ENCODE assay signal across 8 cellular contexts in the genomic region with DNA sequence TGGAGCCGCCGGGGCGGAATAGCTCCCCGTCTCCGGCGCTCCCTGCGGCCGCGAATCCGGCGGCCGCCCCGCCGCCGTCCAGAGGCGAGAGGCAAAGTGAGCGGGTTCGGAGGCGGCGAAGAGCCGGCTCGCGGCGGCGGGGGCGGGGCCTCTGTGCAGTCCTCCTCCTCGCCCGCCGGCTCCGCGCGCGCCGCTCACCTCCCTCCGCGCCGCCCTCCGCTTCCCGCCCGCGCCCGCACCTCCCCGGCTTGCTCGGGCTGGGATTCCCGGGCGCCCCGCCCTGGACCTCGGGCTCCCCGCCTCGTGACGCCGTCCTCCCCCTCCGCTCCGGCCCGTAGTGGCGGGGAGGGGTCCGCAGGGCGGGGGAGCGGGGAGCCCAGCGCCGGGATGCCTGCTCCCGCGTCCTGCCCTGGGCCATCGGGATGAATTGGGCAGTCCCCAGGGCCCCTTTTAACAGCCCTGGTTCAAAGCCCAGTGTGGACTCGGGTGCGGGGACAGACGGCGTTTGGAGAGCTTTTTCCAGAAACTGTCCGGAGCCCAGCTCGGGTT. TPM values are rescaled to one million over a fixed set of nuclear protein-coding genes. Genes with fewer than 3 reads are reported as not detected.
DNase-seq lines count a peak whose midpoint lies in the region; ATAC-seq and TF ChIP-seq lines count a peak whose summit lies in the region.

TSS of gene KCNG3 (minus strand) at position 98 of the 549 bp plus-strand sequence. CDS start 481 bp downstream, outside the sequence.

- CTCF ChIA-PET in activated CD4-positive, alpha-beta memory T cell treated with anti-CD3 and anti-CD28 coated beads, Interleukin-2, amount 10 ng/mL, durations not matched to agents 7 days and 5 days (lab: Charles Lee), result interaction anchor here (0.6 to 3.5 kb wide), 4 partner anchors 10 to 169 kb away, joined by 3 to 16 read pairs (median 5); no protein-coding TSS in a partner anchor

- intact Hi-C loops in mucosa of descending colon (cut with DNase I, micrococcal nuclease), result no loop called here

- peaks cover 7% of the 10 kb centered on the region for H3K4me1 ChIP-seq in mucosa of descending colon (ENCODE audit: low read depth)

- TF ChIP-seq CTCF in GM13976 (IDR thresholded peaks at IDR 0.05; ENCODE audit: borderline replicate concordance, control extremely low read depth, extremely low read depth, insufficient read depth, missing control alignments) (no peak), mucosa of descending colon (IDR thresholded peaks at IDR 0.05) (no peak)

- no peaks in the 10 kb centered on the region for H3K36me3 Mint-ChIP-seq in activated CD4-positive, alpha-beta memory T cell treated with anti-CD3 and anti-CD28 coated beads, Interleukin-2, amount 10 ng/mL, durations not matched to agents 7 days and 5 days (ENCODE audit: low read depth)
- peaks cover 5% of the 10 kb centered on the region for H3K36me3 Mint-ChIP-seq in stimulated activated effector memory CD8-positive, alpha-beta T cell treated with anti-CD3 and anti-CD28 coated beads, Interleukin-12 subunit alpha, Interleukin-12 subunit beta, amount 100 ng/mL, for 72 hours

- POLR2A ChIA-PET in activated CD4-positive, alpha-beta memory T cell treated with anti-CD3 and anti-CD28 coated beads, Interleukin-2, amount 10 ng/mL, durations not matched to agents 7 days and 5 days (lab: Charles Lee), result no interaction called here

- no peaks in the 10 kb centered on the region for H3K9me3 Mint-ChIP-seq in activated CD4-positive, alpha-beta memory T cell treated with anti-CD3 and anti-CD28 coated beads, Interleukin-2, amount 10 ng/mL, durations not matched to agents 7 days and 5 days
- H3K9me3 Mint-ChIP-seq in stimulated activated effector memory CD8-positive, alpha-beta T cell treated with anti-CD3 and anti-CD28 coated beads, Interleukin-12 subunit alpha, Interleukin-12 subunit beta, amount 100 ng/mL, for 72 hours, result no peaks in the 10 kb centered on the region

- H3K36me3 ChIP-seq in mucosa of descending colon (ENCODE audit: low read depth), result no peaks in the 10 kb centered on the region

- no peaks in the 10 kb centered on the region for H3K9me3 ChIP-seq in mucosa of descending colon

- DNase-seq in GM13976 (ENCODE audit: low spot score) (peak; percentile 86), NCI-H345 treated with DMSO at 0.1 percent for 48 hours (lab: John Stamatoyannopoulos, UW; ENCODE audit: unreplicated experiment) (peak; percentile 47), mucosa of descending colon (peak; percentile 78 to 89 (median 83)), medulla oblongata (ENCODE audit: extremely low spot score) (no peak)
- peak; percentile 62 for DNase-seq in activated CD4-positive, alpha-beta memory T cell treated with anti-CD3 and anti-CD28 coated beads, Interleukin-2, amount 10 ng/mL, durations not matched to agents 7 days and 5 days
- peak; percentile 40 for DNase-seq in effector CD8-positive, alpha-beta T cell (lab: John Stamatoyannopoulos, UW)
- DNase-seq in stimulated activated effector memory CD8-positive, alpha-beta T cell treated with anti-CD3 and anti-CD28 coated beads, Interleukin-12 subunit alpha, Interleukin-12 subunit beta, amount 100 ng/mL, for 72 hours (ENCODE audit: low spot score in 2 of 2), result peak; percentile 39 to 71

- in situ Hi-C loops in GM13976 (cut with MboI; ENCODE audit: low sequenced_read_pairs, unreplicated experiment), result no loop called here

- no peak within 1 kb of the TSS for H3K27ac Mint-ChIP-seq in activated CD4-positive, alpha-beta memory T cell treated with anti-CD3 and anti-CD28 coated beads, Interleukin-2, amount 10 ng/mL, durations not matched to agents 7 days and 5 days
- H3K27ac Mint-ChIP-seq in stimulated activated effector memory CD8-positive, alpha-beta T cell treated with anti-CD3 and anti-CD28 coated beads, Interleukin-12 subunit alpha, Interleukin-12 subunit beta, amount 100 ng/mL, for 72 hours, result peak within 1 kb of the TSS; percentile 43

- ATAC-seq in HG03039 (IDR thresholded peaks at IDR 0.05; ENCODE audit: unreplicated experiment), result peak; percentile 30
- peak; percentile 90 for ATAC-seq in mucosa of descending colon
- peak; percentile 85 for ATAC-seq in stimulated activated effector memory CD8-positive, alpha-beta T cell treated with anti-CD3 and anti-CD28 coated beads, Interleukin-12 subunit alpha, Interleukin-12 subunit beta, amount 100 ng/mL, for 72 hours

- peaks cover 13% of the 10 kb centered on the region for H3K4me1 Mint-ChIP-seq in activated CD4-positive, alpha-beta memory T cell treated with anti-CD3 and anti-CD28 coated beads, Interleukin-2, amount 10 ng/mL, durations not matched to agents 7 days and 5 days
- peaks cover 7% of the 10 kb centered on the region for H3K4me1 Mint-ChIP-seq in stimulated activated effector memory CD8-positive, alpha-beta T cell treated with anti-CD3 and anti-CD28 coated beads, Interleukin-12 subunit alpha, Interleukin-12 subunit beta, amount 100 ng/mL, for 72 hours

- H3K4me3 ChIP-seq in mucosa of descending colon, result peak within 1 kb of the TSS; percentile 25

- peaks cover 37% of the 10 kb centered on the region for H3K27me3 Mint-ChIP-seq in activated CD4-positive, alpha-beta memory T cell treated with anti-CD3 and anti-CD28 coated beads, Interleukin-2, amount 10 ng/mL, durations not matched to agents 7 days and 5 days

- peak within 1 kb of the TSS; percentile 78 for H3K4me3 Mint-ChIP-seq in activated CD4-positive, alpha-beta memory T cell treated with anti-CD3 and anti-CD28 coated beads, Interleukin-2, amount 10 ng/mL, durations not matched to agents 7 days and 5 days
- peak within 1 kb of the TSS; percentile 83 for H3K4me3 Mint-ChIP-seq in stimulated activated effector memory CD8-positive, alpha-beta T cell treated with anti-CD3 and anti-CD28 coated beads, Interleukin-12 subunit alpha, Interleukin-12 subunit beta, amount 100 ng/mL, for 72 hours

RNA-seq across cellular contexts. Expression of gene KCNG3, which starts in this region (rescaled TPM):
- total RNA-seq in activated CD4-positive, alpha-beta memory T cell treated with anti-CD3 and anti-CD28 coated beads, Interleukin-2, amount 10 ng/mL, durations not matched to agents 7 days and 5 days, result not detected
- total RNA-seq in mucosa of descending colon, result 1 to 10 TPM; 2.6 to 5.0 (median 3.2) TPM

Comparison
In these comparisons a context has a peak if more than half of its experiments do, and no peak if none do; other contexts are left out.
1. Peak in DNase-seq in activated CD4-positive, alpha-beta memory T cell treated with anti-CD3 and anti-CD28 coated beads, Interleukin-2, amount 10 ng/mL, durations not matched to agents 7 days and 5 days; RNA of the gene not detected or under 1 TPM.
2. ATAC-seq: peak in every context shown above with its lines; median percentile 90 in mucosa of descending colon; 85 in stimulated activated effector memory CD8-positive, alpha-beta T cell treated with anti-CD3 and anti-CD28 coated beads, Interleukin-12 subunit alpha, Interleukin-12 subunit beta, amount 100 ng/mL, for 72 hours; 30 in HG03039.